1 cellular context compared by ENCODE assay signal in the genomic region with DNA sequence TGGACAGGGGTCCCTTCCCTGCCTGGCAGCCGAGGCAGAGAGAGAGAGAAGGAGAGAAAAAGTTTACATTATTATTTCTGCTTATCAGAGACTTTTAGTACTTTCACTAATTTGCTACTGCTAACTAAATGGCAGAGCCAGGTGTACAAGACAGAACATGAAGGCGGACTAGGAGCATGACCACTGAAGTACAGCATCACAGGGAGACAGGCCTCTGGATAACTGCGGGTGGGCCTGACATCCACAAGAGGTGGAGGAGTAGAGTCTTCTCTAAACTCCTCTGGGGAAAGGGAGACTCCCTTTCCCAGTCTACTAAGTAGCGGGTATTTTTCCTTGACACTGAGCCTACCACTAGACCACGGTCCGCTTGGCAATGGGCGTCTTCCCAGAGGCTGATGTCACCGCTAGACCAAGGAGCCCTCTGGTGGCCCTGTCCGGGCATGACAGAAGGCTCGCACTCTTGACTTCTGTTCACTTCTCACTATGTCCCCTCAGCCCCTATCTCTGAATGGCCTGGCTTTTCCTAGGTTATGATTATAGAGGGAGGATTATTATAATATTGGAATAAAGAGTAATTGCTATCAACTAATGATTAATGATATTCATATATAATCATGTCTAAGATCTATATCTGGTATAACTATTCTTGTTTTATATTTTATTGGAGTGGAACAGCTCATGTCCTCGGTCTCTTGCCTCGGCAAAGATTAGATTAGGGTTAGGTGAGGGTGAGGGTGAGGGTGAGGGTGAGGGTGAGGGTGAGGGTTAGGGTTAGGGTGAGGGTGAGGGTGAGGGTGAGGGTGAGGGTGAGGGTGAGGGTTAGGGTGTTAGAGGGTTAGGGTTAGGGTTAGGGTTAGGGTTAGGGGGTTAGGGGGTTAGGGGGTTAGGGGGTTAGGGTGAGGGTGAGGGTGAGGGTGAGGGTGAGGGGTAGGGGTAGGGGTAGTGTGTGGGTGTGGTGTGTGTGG.
TF ChIP-seq lines count a peak whose summit lies in the region.
"Not testable (repeated sequence)": the region's sequence is repeated elsewhere in the genome, so short reads cannot be mapped to it uniquely, and the experiment has no call there.

No MANE protein-coding gene starts in this region.

TF ChIP-seq in K562, 482 proteins besides CTCF, POLR2A, EP300 and RAD21 (continued from another document):
- TF ChIP-seq DEAF1 (CRISPR knock-in tag; IDR thresholded peaks at IDR 0.05) (peak; percentile 40; the same call in 1 of the 2 replicates), CC2D1A (IDR thresholded peaks at IDR 0.05) (0 out of 2 replicates have a peak, but pooled peaks have one; percentile 23), JUND (IDR thresholded peaks at IDR 0.05; ENCODE audit: borderline replicate concordance, low read depth, low read length) (peak; percentile 56; the same call in 1 of the 2 replicates), JUND (tag; IDR thresholded peaks at IDR 0.05; ENCODE audit: borderline replicate concordance, low read depth, low read length) (peak; percentile 45; the same call in 1 of the 3 replicates), ATF7 (IDR thresholded peaks at IDR 0.05) (0 out of 2 replicates have a peak, but pooled peaks have one; percentile 37), ATF3 (IDR thresholded peaks at IDR 0.05) (peak; percentile 39), RB1 (IDR thresholded peaks at IDR 0.05; ENCODE audit: low read depth) (0 out of 2 replicates have a peak, but pooled peaks have one; percentile 6)
- TF ChIP-seq ATF3 (CRISPR knock-in tag; conservative IDR thresholded peaks at IDR 0.05), result not testable (repeated sequence)
